15 cellular contexts compared by ENCODE assay signal in genomic region chr4:110310795-110311194, GRCh38.
DNase-seq lines count a peak whose midpoint lies in the region; ATAC-seq lines count a peak whose summit lies in the region.
"Had no signal": no experiment of that assay in that cellular context is flagged by ENCODE, and none has a peak within 500 bp of the region (broad histone marks: within the 10 kb centered on the region; RNA-seq: fewer than 3 reads in every experiment).

No MANE protein-coding gene starts in this region.

- peaks cover 6 to 16% (median 15%) of the 10 kb centered on the region in 3 donors for H3K27me3 Mint-ChIP-seq in naive B cell

- intact Hi-C loops in left cardiac atrium (cut with DNase I): loop anchor here (5.0 to 10.0 kb wide), 2 partner anchors 202 to 204 kb away; no protein-coding TSS in a partner anchor

- no peaks in the 10 kb centered on the region for H3K36me3 Mint-ChIP-seq in naive B cell

- no peak overlapping the region for H3K4me3 Mint-ChIP-seq in naive B cell
- H3K4me3 Mint-ChIP-seq: CD4-positive, alpha-beta T cell; dendritic cell treated with granulocyte-macrophage colony-stimulating factor and Interleukin-4, amounts not matched to agents 40 ng/mL and 50 ng/mL, for 4 days; stimulated activated naive CD8-positive, alpha-beta T cell treated with anti-CD3 and anti-CD28 coated beads, Interleukin-15, Interleukin-2, amounts not matched to agents 100 ng/mL and 50 ng/mL, for 24 hours had no signal

- H3K27ac Mint-ChIP-seq in naive B cell: no peak overlapping the region
- H3K27ac Mint-ChIP-seq: CD4-positive, alpha-beta T cell; dendritic cell treated with granulocyte-macrophage colony-stimulating factor and Interleukin-4, amounts not matched to agents 40 ng/mL and 50 ng/mL, for 4 days; stimulated activated naive CD8-positive, alpha-beta T cell treated with anti-CD3 and anti-CD28 coated beads, Interleukin-15, Interleukin-2, amounts not matched to agents 100 ng/mL and 50 ng/mL, for 24 hours had no signal

- ATAC-seq in GM19023 (IDR thresholded peaks at IDR 0.05; ENCODE audit: unreplicated experiment): peak; percentile 52
- peak; percentile 89 for ATAC-seq in HG02870 (IDR thresholded peaks at IDR 0.05; ENCODE audit: unreplicated experiment)
- peak; percentile 54 to 68 for ATAC-seq in naive B cell (ENCODE audit: low read depth in 2 of 2)
- ATAC-seq in left cardiac atrium: no peak
- ATAC-seq: left lobe of liver had no signal

- no peaks in the 10 kb centered on the region for H3K4me1 Mint-ChIP-seq in naive B cell

- DNase-seq in NAMALWA (ENCODE audit: low spot score) (peak; percentile 35), naive B cell (no peak), NCI-H146 treated with DMSO at 0.1 percent for 48 hours (lab: John Stamatoyannopoulos, UW; ENCODE audit: unreplicated experiment) (no peak), left cardiac atrium (no peak), RPMI8226 (no peak), SK-N-DZ (ENCODE audit: low spot score) (no peak)
- DNase-seq: activated CD4-positive, alpha-beta T cell treated with anti-CD3 and anti-CD28 coated beads, Interleukin-2, amount 50 U/mL, for 4 hours; CD4-positive, alpha-beta T cell; foreskin melanocyte; GM23248 had no signal

- H3K9me3 Mint-ChIP-seq in naive B cell: peaks cover 0 to 2% (median 0%) of the 10 kb centered on the region in 7 donors
- H3K9me3 Mint-ChIP-seq: CD4-positive, alpha-beta T cell; stimulated activated naive CD8-positive, alpha-beta T cell treated with anti-CD3 and anti-CD28 coated beads, Interleukin-15, Interleukin-2, amounts not matched to agents 100 ng/mL and 50 ng/mL, for 24 hours had no signal

Comparison
In these comparisons a context has a peak if more than half of its experiments do, and no peak if none do; other contexts are left out.
1. ATAC-seq: peak in GM19023 (single experiment), HG02870 (single experiment) and naive B cell (2 of 2); none in left cardiac atrium (0 of 2).